ENCODE assay signal across 8 cellular contexts in the genomic region with DNA sequence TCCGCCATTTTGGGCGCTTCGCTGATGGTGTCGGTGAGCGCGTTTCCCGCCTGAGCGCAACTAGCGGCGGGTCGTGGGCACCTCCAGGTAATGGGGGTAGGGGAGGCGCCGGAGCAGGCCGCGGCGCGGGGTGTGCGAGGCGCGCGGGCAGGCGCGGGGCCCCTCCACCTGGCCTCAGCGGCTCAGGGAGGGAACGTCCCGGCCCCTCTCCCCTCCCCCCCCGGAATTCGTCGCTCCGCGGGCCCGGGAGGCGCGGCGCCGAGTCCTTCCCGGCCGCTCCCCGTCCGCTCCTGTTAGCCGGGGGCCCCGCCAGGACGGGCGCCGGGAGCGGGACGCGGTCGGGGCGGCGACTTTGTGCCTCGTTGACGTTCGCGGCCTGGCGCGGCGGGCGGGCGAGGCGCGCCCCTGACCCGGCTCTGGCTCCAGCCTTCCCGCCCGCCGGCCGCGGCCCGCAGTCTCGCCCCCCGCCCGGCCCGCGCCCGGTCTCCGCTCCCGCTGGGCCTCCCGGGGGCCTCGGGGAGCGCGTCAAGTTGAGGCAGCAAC. TPM values are rescaled to one million over a fixed set of nuclear protein-coding genes. Genes with fewer than 3 reads are reported as not detected.
A peak's percentile ranks its signal among the peaks of the same experiment; 100 is the strongest.
DNase-seq lines count a peak whose midpoint lies in the region; ATAC-seq, FAIRE-seq and TF ChIP-seq lines count a peak whose summit lies in the region.

A gene with protein sequence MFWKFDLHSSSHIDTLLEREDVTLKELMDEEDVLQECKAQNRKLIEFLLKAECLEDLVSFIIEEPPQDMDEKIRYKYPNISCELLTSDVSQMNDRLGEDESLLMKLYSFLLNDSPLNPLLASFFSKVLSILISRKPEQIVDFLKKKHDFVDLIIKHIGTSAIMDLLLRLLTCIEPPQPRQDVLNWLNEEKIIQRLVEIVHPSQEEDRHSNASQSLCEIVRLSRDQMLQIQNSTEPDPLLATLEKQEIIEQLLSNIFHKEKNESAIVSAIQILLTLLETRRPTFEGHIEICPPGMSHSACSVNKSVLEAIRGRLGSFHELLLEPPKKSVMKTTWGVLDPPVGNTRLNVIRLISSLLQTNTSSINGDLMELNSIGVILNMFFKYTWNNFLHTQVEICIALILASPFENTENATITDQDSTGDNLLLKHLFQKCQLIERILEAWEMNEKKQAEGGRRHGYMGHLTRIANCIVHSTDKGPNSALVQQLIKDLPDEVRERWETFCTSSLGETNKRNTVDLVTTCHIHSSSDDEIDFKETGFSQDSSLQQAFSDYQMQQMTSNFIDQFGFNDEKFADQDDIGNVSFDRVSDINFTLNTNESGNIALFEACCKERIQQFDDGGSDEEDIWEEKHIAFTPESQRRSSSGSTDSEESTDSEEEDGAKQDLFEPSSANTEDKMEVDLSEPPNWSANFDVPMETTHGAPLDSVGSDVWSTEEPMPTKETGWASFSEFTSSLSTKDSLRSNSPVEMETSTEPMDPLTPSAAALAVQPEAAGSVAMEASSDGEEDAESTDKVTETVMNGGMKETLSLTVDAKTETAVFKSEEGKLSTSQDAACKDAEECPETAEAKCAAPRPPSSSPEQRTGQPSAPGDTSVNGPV (plus strand): TSS at position 12 of the 543 bp plus-strand sequence. CDS start 76,913 bp downstream, outside the sequence.

- intact Hi-C loops in body of pancreas (cut with DNase I), result no loop called here

- peaks cover 0 to 24% (median 11%) of the 10 kb centered on the region in 11 experiments; a peak in 10 of 22 replicates for H3K36me3 ChIP-seq in BLaER1 treated with 17β-estradiol and CSF1 and Interleukin-3, amounts not matched to agents 10 nM and 100 nM
- H3K36me3 ChIP-seq in body of pancreas (replicated peaks in 1 of 2; ENCODE audit: insufficient read depth in 1 of 2, low read depth in 2 of 2), result no peaks in the 10 kb centered on the region
- H3K36me3 ChIP-seq in keratinocyte (ENCODE audit: control insufficient read depth in 2 of 2, extremely low read depth in 1 of 2, insufficient read depth in 2 of 2, low read length in 2 of 2), result peaks cover 0 to under 1% of the 10 kb centered on the region in 2 experiments

- peaks cover 45 to 52% (median 51%) of the 10 kb centered on the region in 11 experiments for H4K20me1 ChIP-seq in BLaER1 treated with 17β-estradiol and CSF1 and Interleukin-3, amounts not matched to agents 10 nM and 100 nM
- peaks cover 27% of the 10 kb centered on the region for H4K20me1 ChIP-seq in keratinocyte (ENCODE audit: control insufficient read depth, extremely low read depth, insufficient read depth, low read length)

- H3K9me1 ChIP-seq in keratinocyte (ENCODE audit: control insufficient read depth, extremely low read depth, insufficient read depth, low read length), result peaks cover 4% of the 10 kb centered on the region

- TF ChIP-seq POLR2A in body of pancreas (IDR thresholded peaks at IDR 0.05), result peak in 2 of 3 donors; percentile 46 to 52

- H3K9me3 ChIP-seq in BLaER1 treated with 17β-estradiol and CSF1 and Interleukin-3, amounts not matched to agents 10 nM and 100 nM (replicated peaks in 1 of 11), result no peaks in the 10 kb centered on the region
- H3K9me3 ChIP-seq in body of pancreas (no peaks in the 10 kb centered on the region), keratinocyte (ENCODE audit: control insufficient read depth, low read depth, low read length) (no peaks in the 10 kb centered on the region)

- peaks cover 41 to 52% (median 49%) of the 10 kb centered on the region in 10 experiments for H3K4me1 ChIP-seq in BLaER1 treated with 17β-estradiol and CSF1 and Interleukin-3, amounts not matched to agents 10 nM and 100 nM
- H3K4me1 ChIP-seq in body of pancreas (peaks cover 44% of the 10 kb centered on the region), keratinocyte (ENCODE audit: control insufficient read depth, extremely low read depth, insufficient read depth, low read length) (peaks cover 13% of the 10 kb centered on the region)

- in situ Hi-C loops in KBM-7 (cut with MboI; ENCODE audit: low pct_unique_long_range_greater_than_20kb, low sequenced_read_pairs), result no loop called here

- no peak for FAIRE-seq in keratinocyte (lab: Jason Lieb, UNC)

- peak within 1 kb of the TSS; percentile 93 to 100 (median 98) for H3K4me2 ChIP-seq in BLaER1 treated with 17β-estradiol and CSF1 and Interleukin-3, amounts not matched to agents 10 nM and 100 nM
- peak within 1 kb of the TSS; percentile 83 for H3K4me2 ChIP-seq in keratinocyte (ENCODE audit: control insufficient read depth, extremely low read depth, insufficient read depth, low read depth, low read length)

- H3K4me3 ChIP-seq in BLaER1 treated with 17β-estradiol and CSF1 and Interleukin-3, amounts not matched to agents 10 nM and 100 nM, result peak within 1 kb of the TSS; percentile 90 to 100 (median 99)
- H3K4me3 ChIP-seq in body of pancreas (peak within 1 kb of the TSS; percentile 93 to 100), keratinocyte (ENCODE audit: control insufficient read depth in 2 of 3, extremely low read depth in 1 of 3, insufficient read depth in 2 of 3, low read depth in 1 of 3, low read length in 3 of 3) (peak within 1 kb of the TSS; percentile 75 to 95 (median 95))

- H3K79me2 ChIP-seq in keratinocyte (ENCODE audit: control insufficient read depth, insufficient read depth, low read length), result peaks cover 49% of the 10 kb centered on the region

- DNase-seq in HPDE6-E6E7 (ENCODE audit: extremely low spot score), result peak; percentile 28
- DNase-seq in body of pancreas, result no peak
- no peak for DNase-seq in keratinocyte (ENCODE audit: low read depth, low spot score)
- DNase-seq in stimulated activated naive CD8-positive, alpha-beta T cell treated with anti-CD3 and anti-CD28 coated beads, Interleukin-15, Interleukin-2, amounts not matched to agents 100 U/mL and 50 U/mL, for 24 hours, result no peak
- DNase-seq in KBM-7, result no peak
- DNase-seq in GM19238 (ENCODE audit: insufficient read length, low spot score), result no peak

- TF ChIP-seq CTCF in body of pancreas (IDR thresholded peaks at IDR 0.05) (peak in 1 of 7 experiments; percentile 24), keratinocyte (optimal IDR thresholded peaks at IDR 0.05 in 1 of 3, IDR thresholded peaks at IDR 0.05 in 1 of 3, conservative IDR thresholded peaks at IDR 0.05 in 1 of 3; ENCODE audit: extremely low read depth in 1 of 3, insufficient read depth in 2 of 3, low read length in 3 of 3) (no peak)

- 0% methylated on average over 72 of the region's 81 CpGs; no CpG with 5 or more reads in 1 of the 2 donors for WGBS in body of pancreas, 2 donors

- H2AFZ ChIP-seq in keratinocyte (ENCODE audit: control insufficient read depth, low read length), result peak within 1 kb of the TSS; percentile 98

- dilution Hi-C loops in keratinocyte (cut with MboI; ENCODE audit: extremely low pct_ligation_motif_present, low sequenced_read_pairs), result no loop called here

- ATAC-seq in GM19463 (IDR thresholded peaks at IDR 0.05; ENCODE audit: unreplicated experiment), result peak; percentile 31
- peak; percentile 49 for ATAC-seq in body of pancreas
- peak; percentile 20 for ATAC-seq in stimulated activated naive CD8-positive, alpha-beta T cell treated with anti-CD3 and anti-CD28 coated beads, Interleukin-15, Interleukin-2, amounts not matched to agents 100 U/mL and 50 U/mL, for 24 hours

- no peaks in the 10 kb centered on the region for H3K27me3 ChIP-seq in BLaER1 treated with 17β-estradiol and CSF1 and Interleukin-3, amounts not matched to agents 10 nM and 100 nM
- H3K27me3 ChIP-seq in body of pancreas, result no peaks in the 10 kb centered on the region
- H3K27me3 ChIP-seq in keratinocyte (ENCODE audit: control insufficient read depth, extremely low read depth, insufficient read depth, low read length), result no peaks in the 10 kb centered on the region

- H3K9ac ChIP-seq in BLaER1 treated with 17β-estradiol and CSF1 and Interleukin-3, amounts not matched to agents 10 nM and 100 nM, result peak within 1 kb of the TSS; percentile 97 to 99 (median 99)
- H3K9ac ChIP-seq in keratinocyte (ENCODE audit: control insufficient read depth, extremely low read depth, insufficient read depth, low read length), result peak within 1 kb of the TSS; percentile 97

- peak within 1 kb of the TSS; percentile 90 to 99 (median 97) for H3K27ac ChIP-seq in BLaER1 treated with 17β-estradiol and CSF1 and Interleukin-3, amounts not matched to agents 10 nM and 100 nM
- H3K27ac ChIP-seq in body of pancreas (peak within 1 kb of the TSS; percentile 94 to 98 (median 96)), keratinocyte (ENCODE audit: control insufficient read depth, insufficient read depth, low read length) (peak within 1 kb of the TSS; percentile 96)

RNA-seq across cellular contexts. Expression of the gene that starts here (rescaled TPM):
- total RNA-seq in body of pancreas, result 10 to 100 TPM; 92.9 to 94.9 TPM
- polyA plus RNA-seq in keratinocyte, result 38.1 to 50.2 TPM (median 39.9 TPM) in 3 replicates
- polyA plus RNA-seq in keratinocyte (2011; ENCODE audit: low read depth), result 78.1 TPM
- 19.1 and 37.0 TPM in 2 replicates for polyA plus RNA-seq in keratinocyte (2011; cell fraction: cytosol; rRNA removed)
- polyA plus RNA-seq in keratinocyte (2011; cell fraction: nucleus; rRNA removed), result 53.3 and 59.3 TPM in 2 replicates
- 30.3 and 43.0 TPM in 2 replicates for polyA plus RNA-seq in keratinocyte (2012; ENCODE audit: low replicate concordance)
- polyA minus RNA-seq in keratinocyte, result 72.0 to 93.1 TPM (median 76.5 TPM) in 3 replicates
- 81.9 TPM for polyA minus RNA-seq in keratinocyte (2011; cell fraction: cytosol; rRNA and poly(A)+ RNA removed)
- polyA minus RNA-seq in keratinocyte (2011; cell fraction: nucleus; rRNA and poly(A)+ RNA removed), result 81.9 and 145 TPM in 2 replicates
